In genomic region chrX:153875391-153876111, GRCh38 we compare ENCODE assay signal across 1 cellular context.
TF ChIP-seq lines count a peak whose summit lies in the region.

No MANE protein-coding gene starts in this region.

TF ChIP-seq in A549, 52 proteins besides CTCF, POLR2A, EP300 and RAD21 (continued from another document):
- no peak for TF ChIP-seq FOSL2 (IDR thresholded peaks at IDR 0.05)
- TF ChIP-seq FOSL2 (CRISPR knock-in tag; IDR thresholded peaks at IDR 0.05): no peak
- TF ChIP-seq FOXS1 (CRISPR knock-in tag; IDR thresholded peaks at IDR 0.05): peak; percentile 90
- no peak for TF ChIP-seq CBX2 (IDR thresholded peaks at IDR 0.05; ENCODE audit: borderline replicate concordance, low read depth)
- TF ChIP-seq PHF8 (IDR thresholded peaks at IDR 0.05; ENCODE audit: borderline replicate concordance, low read depth): no peak
- no peak for TF ChIP-seq JUNB (IDR thresholded peaks at IDR 0.05)
- no peak for TF ChIP-seq RARB (CRISPR knock-in tag; IDR thresholded peaks at IDR 0.05)
- no peak for TF ChIP-seq E2F6 (IDR thresholded peaks at IDR 0.05; ENCODE audit: borderline replicate concordance, low read depth)
- no peak for TF ChIP-seq SREBF2 (IDR thresholded peaks at IDR 0.05)
- TF ChIP-seq GATA3 (IDR thresholded peaks at IDR 0.05; ENCODE audit: borderline replicate concordance): no peak
- peak; percentile 98 for TF ChIP-seq REST (IDR thresholded peaks at IDR 0.05)
- TF ChIP-seq TFCP2L1 (CRISPR knock-in tag; IDR thresholded peaks at IDR 0.05): no peak
- peak; percentile 98 for TF ChIP-seq EHMT2 (IDR thresholded peaks at IDR 0.05; ENCODE audit: low read depth)
- TF ChIP-seq HES2 (IDR thresholded peaks at IDR 0.05): no peak
- TF ChIP-seq ZFP36 (IDR thresholded peaks at IDR 0.05; ENCODE audit: borderline replicate concordance, partially characterized antibody): no peak
- TF ChIP-seq USF2 (IDR thresholded peaks at IDR 0.05): no peak
- peak; percentile 85; the same call in 1 of the 2 replicates for TF ChIP-seq HOXB13 (CRISPR knock-in tag; IDR thresholded peaks at IDR 0.05; ENCODE audit: low read depth)
- TF ChIP-seq CHD2 (IDR thresholded peaks at IDR 0.05; ENCODE audit: low read length, partially characterized antibody): no peak
- TF ChIP-seq RNF2 (IDR thresholded peaks at IDR 0.05; ENCODE audit: borderline replicate concordance, low read depth): no peak
- no peak for TF ChIP-seq ELK1 (IDR thresholded peaks at IDR 0.05; ENCODE audit: low read depth, low read length)
- no peak for TF ChIP-seq JUN (IDR thresholded peaks at IDR 0.05)
- TF ChIP-seq RFX5 (IDR thresholded peaks at IDR 0.05): no peak
- no peak for TF ChIP-seq HMGXB4 (CRISPR knock-in tag; IDR thresholded peaks at IDR 0.05; ENCODE audit: borderline replicate concordance)
- TF ChIP-seq CHD4 (IDR thresholded peaks at IDR 0.05; ENCODE audit: borderline replicate concordance): no peak
- TF ChIP-seq EHF (CRISPR knock-in tag; IDR thresholded peaks at IDR 0.05): peak; percentile 58; the same call in 1 of the 2 replicates
- no peak for TF ChIP-seq TP53 (CRISPR knock-in tag; IDR thresholded peaks at IDR 0.05)
- TF ChIP-seq HOXA7 (CRISPR knock-in tag; IDR thresholded peaks at IDR 0.05): no peak
- TF ChIP-seq HDAC2 (IDR thresholded peaks at IDR 0.05): 0 out of 2 replicates have a peak, but pooled peaks have one; percentile 19
- TF ChIP-seq MAZ (IDR thresholded peaks at IDR 0.05; ENCODE audit: borderline replicate concordance, low read depth, low read length): no peak
- TF ChIP-seq CEBPB (IDR thresholded peaks at IDR 0.05): no peak
- TF ChIP-seq KDM5A (IDR thresholded peaks at IDR 0.05): no peak
- TF ChIP-seq MAX (IDR thresholded peaks at IDR 0.05): no peak
- no peak for TF ChIP-seq BCL3 (IDR thresholded peaks at IDR 0.05)
- no peak for TF ChIP-seq HEYL (CRISPR knock-in tag; IDR thresholded peaks at IDR 0.05)
- TF ChIP-seq ZSCAN20 (CRISPR knock-in tag; IDR thresholded peaks at IDR 0.05): peak; percentile 67; the same call in 1 of the 2 replicates
- no peak for TF ChIP-seq RCOR1 (IDR thresholded peaks at IDR 0.05; ENCODE audit: low read depth, low read length)
- TF ChIP-seq MYC (IDR thresholded peaks at IDR 0.05; ENCODE audit: borderline replicate concordance, low read length): no peak
- no peak for TF ChIP-seq KDM1A (IDR thresholded peaks at IDR 0.05; ENCODE audit: low read depth)
- no peak for TF ChIP-seq PBX3 (IDR thresholded peaks at IDR 0.05)
- peak; percentile 82; the same call in 1 of the 2 replicates for TF ChIP-seq ATOH8 (CRISPR knock-in tag; IDR thresholded peaks at IDR 0.05; ENCODE audit: low read depth)
- no peak for TF ChIP-seq ESRRA (IDR thresholded peaks at IDR 0.05; ENCODE audit: borderline replicate concordance, low read length)
- no peak for TF ChIP-seq FOSB (CRISPR knock-in tag; IDR thresholded peaks at IDR 0.05)
- TF ChIP-seq NR3C1 (IDR thresholded peaks at IDR 0.05): no peak
- peak; percentile 92 for TF ChIP-seq HOXB5 (CRISPR knock-in tag; IDR thresholded peaks at IDR 0.05)
- TF ChIP-seq BHLHE40 (IDR thresholded peaks at IDR 0.05; ENCODE audit: low read depth, low read length): no peak
- TF ChIP-seq CBX8 (IDR thresholded peaks at IDR 0.05): no peak
- TF ChIP-seq SMC3 (IDR thresholded peaks at IDR 0.05): no peak
- TF ChIP-seq NFE2L2 (conservative IDR thresholded peaks at IDR 0.05; ENCODE audit: low read length): no peak
- TF ChIP-seq POLR2AphosphoS2 (conservative IDR thresholded peaks at IDR 0.05; ENCODE audit: low read length): no peak
- no peak for TF ChIP-seq MAFK (IDR thresholded peaks at IDR 0.05; ENCODE audit: partially characterized antibody)
